ENCODE assay signal across 17 cellular contexts in genomic region chr6:131112252-131112651, GRCh38. TPM values are rescaled to one million over a fixed set of nuclear protein-coding genes. Genes with fewer than 3 reads are reported as not detected.
DNase-seq lines count a peak whose midpoint lies in the region; ATAC-seq and TF ChIP-seq lines count a peak whose summit lies in the region.
"Had no signal": no experiment of that assay in that cellular context is flagged by ENCODE, and none has a peak within 500 bp of the region (broad histone marks: within the 10 kb centered on the region; RNA-seq: fewer than 3 reads in every experiment).

No MANE protein-coding gene starts in this region.

- DNase-seq in PC-3 = no peak
- DNase-seq in left colon = no peak
- DNase-seq in transverse colon = peak; percentile 15
- DNase-seq in T-helper 17 cell = no peak
- DNase-seq in GM19238 (ENCODE audit: insufficient read length, low spot score) = no peak
- DNase-seq: BE2C; CD4-positive, alpha-beta memory T cell; DMS53; GF-D8; H9; HFFc6; KG1 had no signal

- H3K4me3 ChIP-seq in HEK293 (ENCODE audit: low read depth, low read length) = no peak overlapping the region
- H3K4me3 ChIP-seq in PC-3 (ENCODE audit: low read length) = no peak overlapping the region
- no peak overlapping the region for H3K4me3 ChIP-seq in transverse colon
- H3K4me3 ChIP-seq: GM23338 had no signal

- no peaks in the 10 kb centered on the region for H4K20me1 ChIP-seq in PC-3 (ENCODE audit: low read length)

- CTCF ChIA-PET in HEK293 (lab: Yijun Ruan, JAX) = interaction anchor here (10.7 kb wide), 1 partner anchor 225 kb away, joined by 175 read pairs; no protein-coding TSS in a partner anchor
- CTCF ChIA-PET in PC-3 (lab: Charles Lee) = no interaction called here

- ATAC-seq in PC-3 (peak; percentile 46; the same call in 1 of the 2 replicates), left colon (peak; percentile 77), T-helper 17 cell (no peak), HG02759 (IDR thresholded peaks at IDR 0.05; ENCODE audit: unreplicated experiment) (no peak)
- ATAC-seq: GM23338 had no signal

- H3K79me2 ChIP-seq in PC-3 (ENCODE audit: low read length) = no peaks in the 10 kb centered on the region

- H3K27me3 Mint-ChIP-seq in T-helper 17 cell = peaks cover 15% of the 10 kb centered on the region
- H3K27me3 Mint-ChIP-seq: IgD-negative memory B cell had no signal

- no peak overlapping the region for H2AFZ ChIP-seq in PC-3 (ENCODE audit: low read length)
- H2AFZ ChIP-seq: GM23338 had no signal

- H3K9ac ChIP-seq in PC-3 (ENCODE audit: low read length) = no peak overlapping the region

- H3K27ac ChIP-seq in HEK293 (ENCODE audit: extremely low read depth, low read depth, low read length) = no peak overlapping the region
- H3K27ac ChIP-seq in PC-3 (ENCODE audit: low read length) = no peak overlapping the region
- H3K27ac ChIP-seq in transverse colon = no peak overlapping the region
- H3K27ac ChIP-seq: C4-2B had no signal

- H3K4me1 ChIP-seq in HEK293 (ENCODE audit: control insufficient read depth, insufficient read depth, low read length) = no peaks in the 10 kb centered on the region
- H3K4me1 ChIP-seq in PC-3 (ENCODE audit: insufficient read depth, low read length) = no peaks in the 10 kb centered on the region
- peaks cover 0 to 13% (median 0%) of the 10 kb centered on the region in 4 donors for H3K4me1 ChIP-seq in transverse colon
- H3K4me1 ChIP-seq: BE2C had no signal

- intact Hi-C loops in PC-3 (cut with micrococcal nuclease) (no loop called here), left colon (cut with DNase I, micrococcal nuclease) (no loop called here), transverse colon (cut with DNase I; ENCODE audit: low total_unique reads) (no loop called here)

- no TSS peak for BruUV-seq in PC-3 (replicated peaks; lab: Mats Ljungman, UMichigan)

- no peaks in the 10 kb centered on the region for H3K36me3 Mint-ChIP-seq in T-helper 17 cell (ENCODE audit: low read depth)
- H3K36me3 Mint-ChIP-seq: CD4-positive, alpha-beta memory T cell; IgD-negative memory B cell had no signal

- TF ChIP-seq EP300 in transverse colon (IDR thresholded peaks at IDR 0.05; ENCODE audit: low read depth) = no peak

- no peaks in the 10 kb centered on the region for H3K36me3 ChIP-seq in HEK293 (ENCODE audit: control insufficient read depth in 2 of 2, insufficient read depth in 1 of 2, low read length in 2 of 2)
- H3K36me3 ChIP-seq in PC-3 (ENCODE audit: low read depth, low read length) = no peaks in the 10 kb centered on the region
- H3K36me3 ChIP-seq in transverse colon = no peaks in the 10 kb centered on the region
- H3K36me3 ChIP-seq: BE2C had no signal

- H3K27me3 ChIP-seq in PC-3 (ENCODE audit: low read length) (no peaks in the 10 kb centered on the region), transverse colon (no peaks in the 10 kb centered on the region)
- H3K27me3 ChIP-seq: BE2C had no signal

- H3K4me3 Mint-ChIP-seq in T-helper 17 cell = no peak overlapping the region
- H3K4me3 Mint-ChIP-seq: CD4-positive, alpha-beta memory T cell; GM23338; H9; HFFc6; IgD-negative memory B cell had no signal

- no peak overlapping the region for H3K4me2 ChIP-seq in PC-3 (ENCODE audit: low read length)
- H3K4me2 ChIP-seq: GM23338 had no signal

- H3K9me3 ChIP-seq in HEK293 (ENCODE audit: control insufficient read depth, insufficient read depth, low read depth, low read length) (no peaks in the 10 kb centered on the region), PC-3 (ENCODE audit: low read length) (no peaks in the 10 kb centered on the region), transverse colon (no peaks in the 10 kb centered on the region), T-helper 17 cell (ENCODE audit: control insufficient read depth, low read length, poor library complexity, severe bottlenecking) (no peaks in the 10 kb centered on the region)
- H3K9me3 ChIP-seq: BE2C had no signal

- H3K27ac Mint-ChIP-seq in T-helper 17 cell = no peak overlapping the region
- H3K27ac Mint-ChIP-seq: CD4-positive, alpha-beta memory T cell; GM23338; H9; HFFc6; IgD-negative memory B cell had no signal

- H3K4me1 Mint-ChIP-seq in T-helper 17 cell = no peaks in the 10 kb centered on the region
- H3K4me1 Mint-ChIP-seq: CD4-positive, alpha-beta memory T cell; GM23338; H9 had no signal

- in situ Hi-C loops in transverse colon (cut with MboI; ENCODE audit: low pct_ligation_motif_present in 1 of 4, low pct_unique_long_range_greater_than_20kb in 1 of 4, low sequenced_read_pairs in 3 of 4) = loop anchor here in 1 of 4 donors (10.0 kb wide), 1 partner anchor 227 kb away; no protein-coding TSS in a partner anchor

- POLR2A ChIA-PET in HEK293 (lab: Yijun Ruan, JAX) = no interaction called here
- POLR2A ChIA-PET in PC-3 (lab: Charles Lee; ENCODE audit: unreplicated experiment) = interaction anchor here (0.6 kb wide), 1 partner anchor 221 kb away, joined by 3 read pairs; no protein-coding TSS in a partner anchor

- no peaks in the 10 kb centered on the region for H3F3A ChIP-seq in PC-3 (ENCODE audit: low read length, unreplicated experiment)

- no peaks in the 10 kb centered on the region for H3K9me2 ChIP-seq in PC-3 (replicated peaks; ENCODE audit: low read length)

- TF ChIP-seq POLR2A in transverse colon (IDR thresholded peaks at IDR 0.05) = no peak

- WGBS in transverse colon (ENCODE audit: low coverage in 1 of 2), 2 donors = 30 to 40% methylated on average over 1 of the region's 1 CpG

- TF ChIP-seq CTCF in HEK293 (tag by site-specific recombination; IDR thresholded peaks at IDR 0.05) (no peak), PC-3 (conservative IDR thresholded peaks at IDR 0.05; ENCODE audit: low read depth, low read length) (no peak), transverse colon (IDR thresholded peaks at IDR 0.05) (no peak)

TF ChIP-seq in HEK293, 187 proteins besides CTCF, POLR2A, EP300 and RAD21:
- TF ChIP-seq KLF1 (tag by site-specific recombination; IDR thresholded peaks at IDR 0.05) (peak; percentile 40; the same call in 1 of the 2 replicates), SCRT1 (tag by site-specific recombination; IDR thresholded peaks at IDR 0.05; ENCODE audit: borderline replicate concordance) (no peak)
TF ChIP-seq in HEK293: peak in this region for 1.

RNA-seq across cellular contexts. Expression of gene AKAP7, which starts 23.0 kb away (rescaled TPM):
- total RNA-seq in PC-3 (2014; rRNA removed) (3.6 and 7.4 TPM in 2 replicates), left colon (10 to 100 TPM; 14.1 to 24.0 TPM), transverse colon (10 to 100 TPM in 2 of 4 donors, 1 to 10 TPM in 2; 4.9 to 19.1 (median 12.0) TPM), T-helper 17 cell (10 to 100 TPM in 1 of 2 donors, 1 to 10 TPM in 1; 3.9 to 11.6 TPM)

RNA-seq across cellular contexts. Expression of gene EPB41L2, which starts 49.2 kb away (rescaled TPM):
- total RNA-seq in PC-3 (2014; rRNA removed) (26.9 and 39.9 TPM in 2 replicates), left colon (100 to 1,000 TPM in 1 of 2 donors, 10 to 100 TPM in 1; 77.7 to 104 TPM), transverse colon (100 to 1,000 TPM in 1 of 4 donors, 10 to 100 TPM in 3; 45.3 to 102 (median 61.9) TPM), T-helper 17 cell (10 to 100 TPM; 14.0 to 20.5 TPM)

Comparison
In these comparisons a context has a peak if more than half of its experiments do, and no peak if none do; other contexts are left out.
1. ATAC-seq: peak in PC-3 (single experiment) and left colon (single experiment); none in T-helper 17 cell (single experiment) and HG02759 (single experiment).